In the genomic region with DNA sequence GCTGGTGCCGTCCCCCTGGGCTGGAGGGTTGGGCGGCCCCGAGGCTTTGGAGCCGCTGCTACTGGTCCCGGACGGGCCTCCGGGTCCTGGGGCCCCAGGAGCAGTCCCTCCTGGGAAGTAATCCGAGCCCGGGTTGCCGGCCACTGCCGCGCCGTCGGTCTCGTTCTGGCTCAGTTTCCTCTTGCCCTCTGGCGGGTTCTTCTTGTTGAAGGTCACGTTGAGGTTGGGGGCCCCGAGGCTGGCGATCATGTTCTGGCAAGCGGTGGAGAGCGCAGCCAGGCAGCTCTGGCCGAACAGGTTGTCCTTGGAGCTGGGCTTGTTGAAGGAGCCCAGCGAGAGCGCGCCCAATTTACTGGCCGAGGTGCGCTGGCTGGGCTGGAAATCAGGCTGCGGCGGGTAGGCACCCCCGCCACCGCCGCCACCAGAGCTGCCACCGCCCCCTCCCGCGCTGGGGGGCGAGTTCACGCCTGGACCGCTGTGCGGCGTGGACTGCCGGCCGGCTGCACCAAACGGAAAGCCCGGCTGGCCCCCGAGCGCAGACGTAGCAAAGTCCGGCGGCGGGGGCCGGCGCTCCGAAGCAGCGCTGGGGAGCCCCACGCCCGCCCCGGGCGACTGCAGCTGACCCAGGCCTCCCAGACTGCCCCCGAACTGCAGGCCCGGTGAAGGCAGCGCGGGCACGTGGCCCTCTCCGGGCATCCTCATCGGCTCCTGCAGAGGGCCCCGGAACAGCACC, we compare ENCODE assay signal across 14 cellular contexts. TPM values are rescaled to one million over a fixed set of nuclear protein-coding genes. Genes with fewer than 3 reads are reported as not detected.
DNase-seq lines count a peak whose midpoint lies in the region; ATAC-seq, FAIRE-seq and TF ChIP-seq lines count a peak whose summit lies in the region.
"Had no signal": no experiment of that assay in that cellular context is flagged by ENCODE, and none has a peak within 500 bp of the region (broad histone marks: within the 10 kb centered on the region; RNA-seq: fewer than 3 reads in every experiment).

No MANE protein-coding gene starts in this region.

- peaks cover 10 to 59% (median 41%) of the 10 kb centered on the region in 4 experiments for H3K4me1 ChIP-seq in H1 (replicated peaks in 1 of 4; ENCODE audit: control insufficient read depth in 3 of 4, insufficient read depth in 4 of 4, low read length in 3 of 4)
- H3K4me1 ChIP-seq in lower lobe of right lung = peaks cover 30% of the 10 kb centered on the region
- H3K4me1 ChIP-seq in smooth muscle cell (ENCODE audit: low read depth) = peaks cover 76% of the 10 kb centered on the region
- H3K4me1 ChIP-seq in colonic mucosa = peaks cover 6% of the 10 kb centered on the region

- H2BK5ac ChIP-seq in H1 (ENCODE audit: low read depth, low read length) = no peak overlapping the region

- ATAC-seq in lower lobe of right lung (no peak), esophagus mucosa (no peak)

- H2AK5ac ChIP-seq in H1 (ENCODE audit: low read depth, low read length) = no peak overlapping the region

- 3% methylated on average over 46 of the region's 66 CpGs; no CpG with 5 or more reads in 1 of the 2 experiments for WGBS in H1 (ENCODE audit: extremely low coverage in 1 of 2, insufficient coverage in 1 of 2, insufficient read length in 1 of 2, insufficient replicate concordance in 2 of 2, low coverage in 1 of 2, low lambda C conversion rate in 2 of 2, missing lambda C conversion rate in 1 of 2), 2 experiments
- WGBS in smooth muscle cell (ENCODE audit: low lambda C conversion rate) = 6% methylated on average over 54 of the region's 66 CpGs

- H3K9me3 ChIP-seq in H1 (ENCODE audit: insufficient read depth in 2 of 2, low read depth in 1 of 2, low read length in 1 of 2) (no peaks in the 10 kb centered on the region), lower lobe of right lung (no peaks in the 10 kb centered on the region), smooth muscle cell (replicated peaks; ENCODE audit: low read depth) (no peaks in the 10 kb centered on the region), colonic mucosa (no peaks in the 10 kb centered on the region)

- H2BK20ac ChIP-seq in H1 (ENCODE audit: low read length) = no peak overlapping the region

- no peak overlapping the region for H3K56ac ChIP-seq in H1 (replicated peaks; ENCODE audit: insufficient read length, low read depth, low read length)

- H4K20me1 ChIP-seq in H1 (replicated peaks in 1 of 2; ENCODE audit: control insufficient read depth in 1 of 2, insufficient read depth in 2 of 2, low read length in 2 of 2) = peaks cover 9 to 12% of the 10 kb centered on the region in 2 experiments
- H4K20me1 ChIP-seq in smooth muscle cell (ENCODE audit: low read depth) = peaks cover 65% of the 10 kb centered on the region

- DNase-seq in RWPE1 (ENCODE audit: low spot score) (no peak), H1 (ENCODE audit: low read depth in 1 of 2, low spot score in 2 of 2) (no peak), lower lobe of right lung (no peak), smooth muscle cell (lab: John Stamatoyannopoulos, UW; ENCODE audit: unreplicated experiment) (no peak), colonic mucosa (no peak), dermis blood vessel endothelial cell (no peak), posterior cingulate gyrus (no peak)
- DNase-seq: activated CD4-positive, CD25-positive, alpha-beta regulatory T cell; central memory CD4-positive, alpha-beta T cell; GF-D8; stimulated activated CD4-positive, alpha-beta T cell treated with anti-CD3 and anti-CD28 coated beads, Interleukin-15, amount 100 ng/mL, for 24 hours had no signal

- no peak overlapping the region for H4K91ac ChIP-seq in H1 (replicated peaks; ENCODE audit: insufficient read length, low read length)

- H2BK15ac ChIP-seq in H1 (ENCODE audit: low read length) = no peak overlapping the region

- TF ChIP-seq CTCF in RWPE1 (conservative IDR thresholded peaks at IDR 0.05; ENCODE audit: low read depth) = no peak
- no peak for TF ChIP-seq CTCF in H1 (IDR thresholded peaks at IDR 0.05; ENCODE audit: control extremely low read depth in 1 of 3, insufficient read depth in 1 of 3, low read depth in 1 of 3, low read length in 3 of 3)
- TF ChIP-seq CTCF in lower lobe of right lung (IDR thresholded peaks at IDR 0.05) = no peak
- no peak for TF ChIP-seq CTCF in smooth muscle cell (IDR thresholded peaks at IDR 0.05; ENCODE audit: borderline replicate concordance, insufficient read depth, poor library complexity, severe bottlenecking)
- no peak for TF ChIP-seq CTCF in colonic mucosa (IDR thresholded peaks at IDR 0.05)

- H3K27me3 ChIP-seq in H1 (replicated peaks in 1 of 4; ENCODE audit: control insufficient read depth in 3 of 4, extremely low read depth in 1 of 4, insufficient read depth in 3 of 4, low read length in 3 of 4) = peaks cover 54 to 86% (median 73%) of the 10 kb centered on the region in 4 experiments
- peaks cover 42% of the 10 kb centered on the region for H3K27me3 ChIP-seq in lower lobe of right lung (ENCODE audit: low read depth)
- H3K27me3 ChIP-seq in smooth muscle cell (ENCODE audit: low read depth) = peaks cover 79% of the 10 kb centered on the region
- peaks cover 40% of the 10 kb centered on the region for H3K27me3 ChIP-seq in colonic mucosa

- no peak overlapping the region for H3K9ac ChIP-seq in H1 (replicated peaks in 1 of 4; ENCODE audit: extremely low read depth in 1 of 4, low read depth in 3 of 4, low read length in 3 of 4)
- H3K9ac ChIP-seq in smooth muscle cell (ENCODE audit: low read depth) = no peak overlapping the region
- H3K9ac ChIP-seq in colonic mucosa (ENCODE audit: low read depth in 2 of 2, low read length in 2 of 2) = no peak overlapping the region
- H3K9ac ChIP-seq: KMS-11 had no signal

- TF ChIP-seq EP300 in H1 (IDR thresholded peaks at IDR 0.05; ENCODE audit: borderline replicate concordance in 1 of 2, low read depth in 2 of 2, low read length in 2 of 2) = no peak

- H2AFZ ChIP-seq in H1 (ENCODE audit: low read length) (no peak overlapping the region), smooth muscle cell (ENCODE audit: low read depth) (no peak overlapping the region)

- 0 out of 2 replicates have a peak overlapping the region, but pooled peaks have one; percentile 60 for H2BK12ac ChIP-seq in H1 (ENCODE audit: low read depth, low read length)

- TF ChIP-seq RAD21 in H1 (IDR thresholded peaks at IDR 0.05 in 1 of 2, conservative IDR thresholded peaks at IDR 0.05 in 1 of 2; ENCODE audit: low read depth in 2 of 2, low read length in 2 of 2) = no peak

- no peaks in the 10 kb centered on the region for H3K79me1 ChIP-seq in H1 (ENCODE audit: low read depth, low read length)

- CTCF ChIA-PET in RWPE1 (lab: Yijun Ruan, JAX) (no interaction called here), H1 (lab: Charles Lee; ENCODE audit: partially characterized antibody) (interaction anchor here (0.6 to 1.3 kb wide), 3 partner anchors 9 to 116 kb away, joined by 3 to 4 read pairs (median 3); no protein-coding TSS in a partner anchor)

- no peaks in the 10 kb centered on the region for H3F3A ChIP-seq in smooth muscle cell (ENCODE audit: low read depth)

- H3K4ac ChIP-seq in H1 (replicated peaks; ENCODE audit: insufficient read length, low read depth, low read length) = no peak overlapping the region

- peak overlapping the region; percentile 83 for H4K8ac ChIP-seq in H1 (ENCODE audit: extremely low read depth, insufficient read depth, low read length)

- no peak overlapping the region for H4K5ac ChIP-seq in H1 (ENCODE audit: insufficient read length, low read depth, low read length)

- no peaks in the 10 kb centered on the region for H3K79me2 ChIP-seq in H1 (ENCODE audit: control insufficient read depth in 1 of 2, insufficient read depth in 2 of 2, low read length in 2 of 2)
- H3K79me2 ChIP-seq in smooth muscle cell (ENCODE audit: low read depth) = no peaks in the 10 kb centered on the region

- no peak overlapping the region for H3K23ac ChIP-seq in H1 (ENCODE audit: insufficient read length)

- H3K4me2 ChIP-seq in H1 (ENCODE audit: insufficient read depth in 1 of 2, low read depth in 2 of 2, low read length in 2 of 2) = peak overlapping the region; percentile 83 to 95
- peak overlapping the region; percentile 99 for H3K4me2 ChIP-seq in smooth muscle cell
- H3K4me2 ChIP-seq: KMS-11 had no signal

- FAIRE-seq in H1 (lab: Jason Lieb, UNC) = no peak

- H3K18ac ChIP-seq in H1 (ENCODE audit: extremely low read depth, low read length) = peak overlapping the region; percentile 60

- no peak for TF ChIP-seq POLR2A in H1 (IDR thresholded peaks at IDR 0.05; ENCODE audit: control extremely low read depth in 1 of 2, low read depth in 2 of 2, low read length in 2 of 2)

- POLR2A ChIA-PET in RWPE1 (lab: Yijun Ruan, JAX; ENCODE audit: low non-redundant PET) (no interaction called here), H1 (lab: Charles Lee; ENCODE audit: partially characterized antibody) (interaction anchor here (0.8 to 1.8 kb wide), 3 partner anchors 10 to 223 kb away, joined by 3 to 5 read pairs (median 3); no protein-coding TSS in a partner anchor)

- H3K36me3 ChIP-seq in H1 (ENCODE audit: control insufficient read depth in 2 of 4, insufficient read depth in 4 of 4, low read length in 3 of 4) = peaks cover 0 to 24% (median 0%) of the 10 kb centered on the region in 4 experiments; a peak in 1 of 8 replicates
- no peaks in the 10 kb centered on the region for H3K36me3 ChIP-seq in lower lobe of right lung
- H3K36me3 ChIP-seq in smooth muscle cell (ENCODE audit: low read depth) = no peaks in the 10 kb centered on the region
- no peaks in the 10 kb centered on the region for H3K36me3 ChIP-seq in colonic mucosa

- H3K27ac ChIP-seq in RWPE1 = peak overlapping the region; percentile 92
- no peak overlapping the region for H3K27ac ChIP-seq in H1 (ENCODE audit: low read depth, low read length)
- no peak overlapping the region for H3K27ac ChIP-seq in lower lobe of right lung
- H3K27ac ChIP-seq in smooth muscle cell (ENCODE audit: low read depth) = no peak overlapping the region
- no peak overlapping the region for H3K27ac ChIP-seq in colonic mucosa
- H3K27ac ChIP-seq: HL-60, KMS-11 had no signal

- intact Hi-C loops in lower lobe of right lung (cut with DNase I) (no loop called here), colonic mucosa (cut with DNase I) (no loop called here), posterior cingulate gyrus (cut with DNase I) (no loop called here)

- H3K23me2 ChIP-seq in H1 (ENCODE audit: low read depth, low read length) = peaks cover 18% of the 10 kb centered on the region; the same call in 1 of the 2 replicates

- H2BK120ac ChIP-seq in H1 (replicated peaks; ENCODE audit: low read depth, low read length) = no peak overlapping the region

- H3K4me3 ChIP-seq in H1 (ENCODE audit: extremely low read depth in 1 of 4, insufficient read depth in 2 of 4, low read depth in 3 of 4, low read length in 4 of 4) (peak overlapping the region; percentile 1 to 69 (median 16); a peak in 5 of 8 replicates), lower lobe of right lung (peak overlapping the region; percentile 19), smooth muscle cell (peak overlapping the region; percentile 77), colonic mucosa (no peak overlapping the region)

- H3K14ac ChIP-seq in H1 (ENCODE audit: insufficient read length) = no peak overlapping the region

RNA-seq across cellular contexts. Expression of a gene that starts 3.6 kb away (rescaled TPM):
- total RNA-seq in H1 (2021; fragmentation: NEBNext Ultra II Directional; extraction: Animal tissue kit (Norgen Biotek cat#: 25700)) = 4.9 and 5.2 TPM in 2 replicates
- 3.1 and 5.0 TPM in 2 replicates for polyA plus RNA-seq in H1 (2011; rRNA removed)
- polyA plus RNA-seq in H1 (2011; cell fraction: cytosol; rRNA removed) = 2.5 TPM
- polyA plus RNA-seq in H1 (2011; cell fraction: nucleus; rRNA removed) = 5.9 TPM
- 2.5 to 3.7 TPM (median 3.4 TPM) in 4 replicates for polyA plus RNA-seq in H1 (2012, experiment 1 of 2)
- polyA plus RNA-seq in H1 (2012, experiment 2 of 2) = 1.8 TPM
- polyA plus RNA-seq in H1 (2013, experiment 1 of 2) = 2.8 TPM
- 3.1 TPM for polyA plus RNA-seq in H1 (2013, experiment 2 of 2)
- 2.0 and 3.1 TPM in 2 replicates for polyA minus RNA-seq in H1 (2011; rRNA and poly(A)+ RNA removed)
- polyA minus RNA-seq in H1 (2011; cell fraction: cytosol; rRNA and poly(A)+ RNA removed) = 5.6 TPM
- 3.3 TPM for polyA minus RNA-seq in H1 (2011; cell fraction: nucleus; rRNA and poly(A)+ RNA removed)
- 6.5 TPM for total RNA-seq in lower lobe of right lung
- total RNA-seq in smooth muscle cell = 3.3 and 4.3 TPM in 2 replicates
- polyA plus RNA-seq in smooth muscle cell = 0.98 and 1.4 TPM in 2 replicates
- 1 to 10 TPM in 1 of 2 donors, under 1 TPM in 1; 0.67 to 1.5 TPM for total RNA-seq in colonic mucosa
- total RNA-seq in dermis blood vessel endothelial cell = 0.34 and 0.47 TPM in 2 replicates
- total RNA-seq in esophagus mucosa = 1.7 TPM
